ENCODE assay signal across 9 cellular contexts in the genomic region with DNA sequence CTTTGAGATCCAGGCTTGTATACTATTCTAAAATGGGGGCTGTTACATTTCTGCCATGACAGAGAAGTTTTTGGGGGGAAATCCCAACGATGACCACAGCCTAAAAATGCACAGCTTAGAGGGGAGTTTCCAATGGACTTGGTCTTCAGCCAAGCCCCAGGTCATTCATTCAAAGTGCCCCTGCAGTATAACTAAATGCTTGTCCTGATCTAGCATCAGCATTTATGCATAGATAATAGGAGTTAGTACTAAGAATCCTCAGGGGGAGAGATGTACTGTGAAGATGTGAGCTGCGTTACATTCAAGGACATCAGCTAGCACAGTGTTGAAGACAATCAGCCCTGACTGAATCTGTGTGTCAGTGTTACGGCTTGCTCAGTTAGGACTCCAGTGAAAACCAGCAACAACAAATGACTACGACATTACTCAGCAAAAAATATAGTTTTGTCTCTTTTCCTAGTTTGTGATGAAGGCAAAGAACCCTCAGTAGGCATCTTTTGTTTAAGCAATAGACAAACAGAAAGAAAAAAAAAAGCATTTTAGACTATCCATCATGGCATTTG.
DNase-seq lines count a peak whose midpoint lies in the region; ATAC-seq and TF ChIP-seq lines count a peak whose summit lies in the region.
"Had no signal": no experiment of that assay in that cellular context is flagged by ENCODE, and none has a peak within 500 bp of the region (broad histone marks: within the 10 kb centered on the region; RNA-seq: fewer than 3 reads in every experiment).

No MANE protein-coding gene starts in this region.

- intact Hi-C loops in activated T-helper 1 cell treated with anti-CD3 and anti-CD28 coated beads, Interleukin-12 subunit alpha, Interleukin-12 subunit beta, Interleukin-2, Interleukin-4 antibody, amounts not matched to agents 30 ng/mL and 10 ng/mL and 1 ng/mL, durations not matched to agents 14 hours and 24 hours and 36 hours (cut with micrococcal nuclease) = loop anchor here (1.0 to 2.0 kb wide), 9 partner anchors 9 to 176 kb away; no protein-coding TSS in a partner anchor
- intact Hi-C loops in heart left ventricle (cut with DNase I) = no loop called here

- TF ChIP-seq CTCF in smooth muscle cell (IDR thresholded peaks at IDR 0.05; ENCODE audit: borderline replicate concordance, insufficient read depth, poor library complexity, severe bottlenecking) = no peak
- TF ChIP-seq CTCF in mesothelial cell of epicardium (IDR thresholded peaks at IDR 0.05; ENCODE audit: unreplicated experiment) = no peak
- no peak for TF ChIP-seq CTCF in heart left ventricle (IDR thresholded peaks at IDR 0.05)

- peak overlapping the region; percentile 47 for H3K4me2 ChIP-seq in smooth muscle cell

- peak overlapping the region; percentile 12 for H2AFZ ChIP-seq in smooth muscle cell (ENCODE audit: low read depth)

- ATAC-seq in HG02970 (IDR thresholded peaks at IDR 0.05; ENCODE audit: low FRiP score, unreplicated experiment) (peak; percentile 62), heart left ventricle (no peak)

- H3K4me1 ChIP-seq in smooth muscle cell (ENCODE audit: low read depth) (peaks cover 10% of the 10 kb centered on the region), heart left ventricle (peaks cover 0 to 25% (median 0%) of the 10 kb centered on the region in 12 donors)

- no peaks in the 10 kb centered on the region for H3K36me3 ChIP-seq in smooth muscle cell (ENCODE audit: low read depth)
- no peaks in the 10 kb centered on the region for H3K36me3 ChIP-seq in heart left ventricle

- no peak for DNase-seq in activated T-cell treated with anti-CD3 and anti-CD28 coated beads, Interleukin-2, amount 50 U/mL, for 24 hours
- DNase-seq in activated T-cell treated with anti-CD3 and anti-CD28 coated beads, Interleukin-2, amount 50 U/mL, for 48 hours = no peak
- no peak for DNase-seq in activated T-helper 1 cell treated with anti-CD3 and anti-CD28 coated beads, Interleukin-12 subunit alpha, Interleukin-12 subunit beta, Interleukin-2, Interleukin-4 antibody, amounts not matched to agents 30 ng/mL and 10 ng/mL and 1 ng/mL, durations not matched to agents 14 hours and 24 hours and 36 hours (ENCODE audit: low spot score)
- no peak for DNase-seq in smooth muscle cell (lab: John Stamatoyannopoulos, UW; ENCODE audit: unreplicated experiment)
- no peak for DNase-seq in HT-29 (ENCODE audit: low spot score)
- DNase-seq in mesothelial cell of epicardium (ENCODE audit: low spot score in 2 of 2, unreplicated experiment in 2 of 2) = no peak
- no peak for DNase-seq in heart left ventricle

- 41% methylated on average over 4 of the region's 4 CpGs for WGBS in smooth muscle cell (ENCODE audit: low lambda C conversion rate)
- WGBS in heart left ventricle, 4 donors = 81 to 83% (median 82%) methylated on average over 4 of the region's 4 CpGs

- peak overlapping the region; percentile 24 for H3K4me3 Mint-ChIP-seq in activated T-cell treated with anti-CD3 and anti-CD28 coated beads, Interleukin-2, amount 50 U/mL, for 24 hours
- no peak overlapping the region for H3K4me3 Mint-ChIP-seq in activated T-helper 1 cell treated with anti-CD3 and anti-CD28 coated beads, Interleukin-12 subunit alpha, Interleukin-12 subunit beta, Interleukin-2, Interleukin-4 antibody, amounts not matched to agents 30 ng/mL and 10 ng/mL and 1 ng/mL, durations not matched to agents 14 hours and 24 hours and 36 hours
- no peak overlapping the region for H3K4me3 Mint-ChIP-seq in mesothelial cell of epicardium

- no peaks in the 10 kb centered on the region for H3K9me3 Mint-ChIP-seq in activated T-cell treated with anti-CD3 and anti-CD28 coated beads, Interleukin-2, amount 50 U/mL, for 24 hours
- no peaks in the 10 kb centered on the region for H3K9me3 Mint-ChIP-seq in activated T-helper 1 cell treated with anti-CD3 and anti-CD28 coated beads, Interleukin-12 subunit alpha, Interleukin-12 subunit beta, Interleukin-2, Interleukin-4 antibody, amounts not matched to agents 30 ng/mL and 10 ng/mL and 1 ng/mL, durations not matched to agents 14 hours and 24 hours and 36 hours
- H3K9me3 Mint-ChIP-seq in mesothelial cell of epicardium = peaks cover 4% of the 10 kb centered on the region

- no peaks in the 10 kb centered on the region for H3K36me3 Mint-ChIP-seq in activated T-cell treated with anti-CD3 and anti-CD28 coated beads, Interleukin-2, amount 50 U/mL, for 24 hours (ENCODE audit: low read depth)
- peaks cover 1% of the 10 kb centered on the region for H3K36me3 Mint-ChIP-seq in activated T-helper 1 cell treated with anti-CD3 and anti-CD28 coated beads, Interleukin-12 subunit alpha, Interleukin-12 subunit beta, Interleukin-2, Interleukin-4 antibody, amounts not matched to agents 30 ng/mL and 10 ng/mL and 1 ng/mL, durations not matched to agents 14 hours and 24 hours and 36 hours (ENCODE audit: low read depth)
- no peaks in the 10 kb centered on the region for H3K36me3 Mint-ChIP-seq in mesothelial cell of epicardium

- peaks cover 43% of the 10 kb centered on the region for H3K4me1 Mint-ChIP-seq in activated T-cell treated with anti-CD3 and anti-CD28 coated beads, Interleukin-2, amount 50 U/mL, for 24 hours (ENCODE audit: low read depth)
- peaks cover 30% of the 10 kb centered on the region for H3K4me1 Mint-ChIP-seq in activated T-helper 1 cell treated with anti-CD3 and anti-CD28 coated beads, Interleukin-12 subunit alpha, Interleukin-12 subunit beta, Interleukin-2, Interleukin-4 antibody, amounts not matched to agents 30 ng/mL and 10 ng/mL and 1 ng/mL, durations not matched to agents 14 hours and 24 hours and 36 hours (ENCODE audit: low read depth)
- no peaks in the 10 kb centered on the region for H3K4me1 Mint-ChIP-seq in mesothelial cell of epicardium

- H4K20me1 ChIP-seq in smooth muscle cell (ENCODE audit: low read depth) = no peaks in the 10 kb centered on the region

- H3K9me3 ChIP-seq in smooth muscle cell (replicated peaks; ENCODE audit: low read depth) (no peaks in the 10 kb centered on the region), heart left ventricle (no peaks in the 10 kb centered on the region)

- H3K79me2 ChIP-seq in smooth muscle cell (ENCODE audit: low read depth) = no peaks in the 10 kb centered on the region

- TF ChIP-seq POLR2A in heart left ventricle (IDR thresholded peaks at IDR 0.05) = no peak

- peak overlapping the region; percentile 90 for H3K27ac Mint-ChIP-seq in activated T-cell treated with anti-CD3 and anti-CD28 coated beads, Interleukin-2, amount 50 U/mL, for 24 hours
- H3K27ac Mint-ChIP-seq in activated T-helper 1 cell treated with anti-CD3 and anti-CD28 coated beads, Interleukin-12 subunit alpha, Interleukin-12 subunit beta, Interleukin-2, Interleukin-4 antibody, amounts not matched to agents 30 ng/mL and 10 ng/mL and 1 ng/mL, durations not matched to agents 14 hours and 24 hours and 36 hours = peak overlapping the region; percentile 71
- no peak overlapping the region for H3K27ac Mint-ChIP-seq in mesothelial cell of epicardium

- H3K27ac ChIP-seq in smooth muscle cell (ENCODE audit: low read depth) = peak overlapping the region; percentile 100
- peak overlapping the region in 2 of 12 donors; percentile 17 to 19 for H3K27ac ChIP-seq in heart left ventricle
- H3K27ac ChIP-seq: C4-2B had no signal

- H3K27me3 Mint-ChIP-seq in activated T-cell treated with anti-CD3 and anti-CD28 coated beads, Interleukin-2, amount 50 U/mL, for 24 hours = no peaks in the 10 kb centered on the region
- no peaks in the 10 kb centered on the region for H3K27me3 Mint-ChIP-seq in activated T-helper 1 cell treated with anti-CD3 and anti-CD28 coated beads, Interleukin-12 subunit alpha, Interleukin-12 subunit beta, Interleukin-2, Interleukin-4 antibody, amounts not matched to agents 30 ng/mL and 10 ng/mL and 1 ng/mL, durations not matched to agents 14 hours and 24 hours and 36 hours (ENCODE audit: insufficient read depth)
- H3K27me3 Mint-ChIP-seq in mesothelial cell of epicardium (ENCODE audit: low read depth) = no peaks in the 10 kb centered on the region

- peak overlapping the region; percentile 91 for H3K9ac ChIP-seq in smooth muscle cell (ENCODE audit: low read depth)

- H3K4me3 ChIP-seq in smooth muscle cell (no peak overlapping the region), heart left ventricle (no peak overlapping the region)

- peaks cover 3% of the 10 kb centered on the region for H3F3A ChIP-seq in smooth muscle cell (ENCODE audit: low read depth)

- H3K27me3 ChIP-seq in smooth muscle cell (ENCODE audit: low read depth) (no peaks in the 10 kb centered on the region), heart left ventricle (no peaks in the 10 kb centered on the region)
